12 cellular contexts compared by ENCODE assay signal in genomic region chr20:49561806-49562205, GRCh38. TPM values are rescaled to one million over a fixed set of nuclear protein-coding genes. Genes with fewer than 3 reads are reported as not detected.
DNase-seq lines count a peak whose midpoint lies in the region; ATAC-seq and TF ChIP-seq lines count a peak whose summit lies in the region.
"Had no signal": no experiment of that assay in that cellular context is flagged by ENCODE, and none has a peak within 500 bp of the region (broad histone marks: within the 10 kb centered on the region; RNA-seq: fewer than 3 reads in every experiment).

No MANE protein-coding gene starts in this region.

- H2BK15ac ChIP-seq in neuronal stem cell (ENCODE audit: low read length): no peak overlapping the region

- no peak overlapping the region for H2BK5ac ChIP-seq in neuronal stem cell (ENCODE audit: low read length)

- no peak overlapping the region for H3K4ac ChIP-seq in neuronal stem cell (ENCODE audit: low read length)

- H3K4me1 ChIP-seq in heart right ventricle: peaks cover 8 to 76% (median 24%) of the 10 kb centered on the region in 9 donors
- peaks cover 9% of the 10 kb centered on the region for H3K4me1 ChIP-seq in fibroblast of lung (ENCODE audit: control insufficient read depth, extremely low read depth, insufficient read depth, low read length)
- H3K4me1 ChIP-seq in neuronal stem cell (ENCODE audit: control insufficient read depth in 2 of 2, insufficient read depth in 1 of 2, low read depth in 1 of 2, low read length in 2 of 2): peaks cover 0 to 8% of the 10 kb centered on the region in 2 donors
- H3K4me1 ChIP-seq in transverse colon: peaks cover 0 to 7% (median 0%) of the 10 kb centered on the region in 4 donors

- H3K27me3 Mint-ChIP-seq in activated CD4-positive, alpha-beta T cell treated with anti-CD3 and anti-CD28 coated beads, Interleukin-2, amount 10 ng/mL, durations not matched to agents 24 days and 14 days: peaks cover 25% of the 10 kb centered on the region

- H3K27ac Mint-ChIP-seq in activated CD4-positive, alpha-beta T cell treated with anti-CD3 and anti-CD28 coated beads, Interleukin-2, amount 10 ng/mL, durations not matched to agents 24 days and 14 days: no peak overlapping the region
- H3K27ac Mint-ChIP-seq: natural killer cell had no signal

- no peak for TF ChIP-seq POLR2A in transverse colon (IDR thresholded peaks at IDR 0.05)

- no peak for TF ChIP-seq CTCF in heart right ventricle (IDR thresholded peaks at IDR 0.05)
- TF ChIP-seq CTCF in fibroblast of lung (conservative IDR thresholded peaks at IDR 0.05 in 1 of 2, IDR thresholded peaks at IDR 0.05 in 1 of 2; ENCODE audit: low read depth in 1 of 2, low read length in 2 of 2): no peak
- no peak for TF ChIP-seq CTCF in transverse colon (IDR thresholded peaks at IDR 0.05)

- H4K20me1 ChIP-seq in fibroblast of lung (ENCODE audit: control insufficient read depth, extremely low read depth, insufficient read depth, low read length): no peaks in the 10 kb centered on the region

- no peak overlapping the region for H2BK120ac ChIP-seq in neuronal stem cell (ENCODE audit: low read depth, low read length)

- H3K23ac ChIP-seq in neuronal stem cell (ENCODE audit: low read depth, low read length, poor library complexity): no peak overlapping the region

- H3K79me2 ChIP-seq in fibroblast of lung (ENCODE audit: control insufficient read depth, insufficient read depth, low read length): no peaks in the 10 kb centered on the region

- no peak for DNase-seq in heart right ventricle
- DNase-seq in cardiac septum (ENCODE audit: low spot score): no peak
- DNase-seq in fibroblast of lung (ENCODE audit: low read depth in 2 of 2): no peak
- no peak for DNase-seq in neuronal stem cell (ENCODE audit: low spot score)
- DNase-seq in transverse colon: no peak
- no peak for DNase-seq in NCI-H446 treated with DMSO at 0.1 percent for 48 hours (lab: John Stamatoyannopoulos, UW)
- no peak for DNase-seq in activated CD4-positive, alpha-beta T cell treated with anti-CD3 and anti-CD28 coated beads, Interleukin-2, amount 10 ng/mL, durations not matched to agents 24 days and 14 days
- DNase-seq: COR-L47, natural killer cell, NCI-H2171, spleen had no signal

- H4K91ac ChIP-seq in neuronal stem cell (ENCODE audit: low read depth, low read length, poor library complexity): no peak overlapping the region

- H3K4me1 Mint-ChIP-seq in activated CD4-positive, alpha-beta T cell treated with anti-CD3 and anti-CD28 coated beads, Interleukin-2, amount 10 ng/mL, durations not matched to agents 24 days and 14 days: peaks cover 24% of the 10 kb centered on the region
- H3K4me1 Mint-ChIP-seq: natural killer cell had no signal

- H3K4me3 ChIP-seq in heart right ventricle (peak overlapping the region in 1 of 10 donors; percentile 13), fibroblast of lung (replicated peaks in 1 of 4; ENCODE audit: control extremely low read depth in 1 of 4, insufficient read depth in 1 of 4, low read depth in 3 of 4, low read length in 4 of 4) (no peak overlapping the region), neuronal stem cell (ENCODE audit: low read length in 2 of 2) (no peak overlapping the region), transverse colon (no peak overlapping the region)
- H3K4me3 ChIP-seq: spleen had no signal

- WGBS in heart right ventricle, 2 donors: 55 to 58% methylated on average over 2 of the region's 2 CpGs
- no CpG with 5 or more reads among the region's 2 CpGs for WGBS in neuronal stem cell (ENCODE audit: extremely low coverage in 2 of 2, insufficient read length in 2 of 2, insufficient replicate concordance in 1 of 2), 2 donors
- 54% methylated on average over 2 of the region's 2 CpGs; no CpG with 5 or more reads in 1 of the 2 donors for WGBS in transverse colon (ENCODE audit: low coverage in 1 of 2), 2 donors

- no peaks in the 10 kb centered on the region for H3K9me3 ChIP-seq in heart right ventricle
- no peaks in the 10 kb centered on the region for H3K9me3 ChIP-seq in fibroblast of lung (ENCODE audit: control insufficient read depth, insufficient read depth, low read depth, low read length)
- H3K9me3 ChIP-seq in neuronal stem cell (replicated peaks in 1 of 2; ENCODE audit: control insufficient read depth in 2 of 2, insufficient read depth in 1 of 2, low read depth in 1 of 2, low read length in 2 of 2): no peaks in the 10 kb centered on the region
- H3K9me3 ChIP-seq in transverse colon: no peaks in the 10 kb centered on the region
- H3K9me3 ChIP-seq: spleen had no signal

- no peak overlapping the region for H3K18ac ChIP-seq in neuronal stem cell (ENCODE audit: low read length)

- H3K27ac ChIP-seq in heart right ventricle (peak overlapping the region; percentile 38 to 90 (median 70)), fibroblast of lung (ENCODE audit: insufficient read depth, low read length) (no peak overlapping the region), neuronal stem cell (replicated peaks; ENCODE audit: low read length) (peak overlapping the region; percentile 44), transverse colon (peak overlapping the region; percentile 48 to 87 (median 70))
- H3K27ac ChIP-seq: spleen had no signal

- H3K4me2 ChIP-seq in fibroblast of lung (ENCODE audit: extremely low read depth, insufficient read depth, low read length) (peak overlapping the region; percentile 45), neuronal stem cell (ENCODE audit: insufficient read depth, low read length, poor library complexity, severe bottlenecking) (no peak overlapping the region)

- H2AFZ ChIP-seq in fibroblast of lung (ENCODE audit: low read length) (no peak overlapping the region), neuronal stem cell (ENCODE audit: low read length) (no peak overlapping the region)

- H4K8ac ChIP-seq in neuronal stem cell (ENCODE audit: low read depth, low read length): no peak overlapping the region

- H3K36me3 ChIP-seq in heart right ventricle: no peaks in the 10 kb centered on the region
- no peaks in the 10 kb centered on the region for H3K36me3 ChIP-seq in fibroblast of lung (ENCODE audit: control insufficient read depth, insufficient read depth, low read length)
- peaks cover 0 to 3% of the 10 kb centered on the region in 2 donors for H3K36me3 ChIP-seq in neuronal stem cell (replicated peaks in 1 of 2; ENCODE audit: control insufficient read depth in 2 of 2, insufficient read depth in 2 of 2, low read length in 2 of 2)
- H3K36me3 ChIP-seq in transverse colon: no peaks in the 10 kb centered on the region
- H3K36me3 ChIP-seq: spleen had no signal

- TF ChIP-seq EP300 in transverse colon (IDR thresholded peaks at IDR 0.05; ENCODE audit: low read depth): no peak

- intact Hi-C loops in heart right ventricle (cut with DNase I) (loop anchor here in 1 of 10 donors (5.0 kb wide), 1 partner anchor 40 kb away; no protein-coding TSS in a partner anchor), cardiac septum (cut with DNase I) (no loop called here), transverse colon (cut with DNase I; ENCODE audit: low total_unique reads) (no loop called here)
- intact Hi-C loops in activated CD4-positive, alpha-beta T cell treated with anti-CD3 and anti-CD28 coated beads, Interleukin-2, amount 10 ng/mL, durations not matched to agents 24 days and 14 days (cut with micrococcal nuclease): no loop called here

- no peak overlapping the region for H3K14ac ChIP-seq in neuronal stem cell (ENCODE audit: low read length)

- H3K9me3 Mint-ChIP-seq in activated CD4-positive, alpha-beta T cell treated with anti-CD3 and anti-CD28 coated beads, Interleukin-2, amount 10 ng/mL, durations not matched to agents 24 days and 14 days: peaks cover 17% of the 10 kb centered on the region
- H3K9me3 Mint-ChIP-seq: natural killer cell had no signal

- peaks cover 44% of the 10 kb centered on the region for H3K36me3 Mint-ChIP-seq in activated CD4-positive, alpha-beta T cell treated with anti-CD3 and anti-CD28 coated beads, Interleukin-2, amount 10 ng/mL, durations not matched to agents 24 days and 14 days (ENCODE audit: low read depth)
- H3K36me3 Mint-ChIP-seq: natural killer cell had no signal

- no peaks in the 10 kb centered on the region for H3K79me1 ChIP-seq in neuronal stem cell (ENCODE audit: low read depth, low read length)

- peaks cover 0 to 18% (median 0%) of the 10 kb centered on the region in 7 donors for H3K27me3 ChIP-seq in heart right ventricle
- H3K27me3 ChIP-seq in fibroblast of lung (ENCODE audit: control insufficient read depth, insufficient read depth, low read length): no peaks in the 10 kb centered on the region
- H3K27me3 ChIP-seq in neuronal stem cell (ENCODE audit: control insufficient read depth in 3 of 3, insufficient read depth in 3 of 3, low read depth in 1 of 3, low read length in 3 of 3): peaks cover 0 to 14% (median 0%) of the 10 kb centered on the region in 3 experiments
- peaks cover 18% of the 10 kb centered on the region for H3K27me3 ChIP-seq in transverse colon

- no peak overlapping the region for H3K4me3 Mint-ChIP-seq in activated CD4-positive, alpha-beta T cell treated with anti-CD3 and anti-CD28 coated beads, Interleukin-2, amount 10 ng/mL, durations not matched to agents 24 days and 14 days
- H3K4me3 Mint-ChIP-seq: natural killer cell had no signal

- H3K9ac ChIP-seq in fibroblast of lung (ENCODE audit: insufficient read depth, low read length) (no peak overlapping the region), neuronal stem cell (ENCODE audit: low read depth, low read length, poor library complexity) (no peak overlapping the region)

- no peak overlapping the region for H2BK12ac ChIP-seq in neuronal stem cell (ENCODE audit: low read length)

- in situ Hi-C loops in transverse colon (cut with MboI; ENCODE audit: low pct_ligation_motif_present in 1 of 4, low pct_unique_long_range_greater_than_20kb in 1 of 4, low sequenced_read_pairs in 3 of 4): no loop called here

- no peak overlapping the region for H2AK5ac ChIP-seq in neuronal stem cell (ENCODE audit: low read depth, low read length)

- ATAC-seq in heart right ventricle: no peak
- ATAC-seq in HG03565 (IDR thresholded peaks at IDR 0.05; ENCODE audit: unreplicated experiment): no peak
- ATAC-seq: natural killer cell had no signal

RNA-seq across cellular contexts. Expression of gene PTGIS, which starts 6.1 kb away (rescaled TPM):
- total RNA-seq in heart right ventricle (10 to 100 TPM in 9 of 10 donors, 1 to 10 TPM in 1; 10.0 to 66.8 (median 23.3) TPM), cardiac septum (37.6 TPM), fibroblast of lung (41.5 and 79.1 TPM in 2 replicates), transverse colon (10 to 100 TPM in 3 of 4 donors, 1 to 10 TPM in 1; 9.4 to 22.3 (median 15.6) TPM)
- polyA plus RNA-seq in heart right ventricle (1 to 10 TPM; 6.5 to 7.5 TPM), fibroblast of lung (6.8 and 33.1 TPM in 2 replicates)
- polyA plus RNA-seq in fibroblast of lung (2012): 5.3 and 22.0 TPM in 2 replicates
- 24.8 and 159 TPM in 2 replicates for polyA minus RNA-seq in fibroblast of lung (ENCODE audit: low replicate concordance)
- 46.9 TPM for polyA plus RNA-seq in neuronal stem cell (2013, experiment 1 of 2)
- 49.5 TPM for polyA plus RNA-seq in neuronal stem cell (2013, experiment 2 of 2)
- total RNA-seq in activated CD4-positive, alpha-beta T cell treated with anti-CD3 and anti-CD28 coated beads, Interleukin-2, amount 10 ng/mL, durations not matched to agents 24 days and 14 days: 51.7 and 57.6 TPM in 2 replicates
- total RNA-seq: natural killer cell had no signal
